14 cellular contexts compared by ENCODE assay signal in genomic region chr5:175800656-175801081, GRCh38.
DNase-seq lines count a peak whose midpoint lies in the region; ATAC-seq and TF ChIP-seq lines count a peak whose summit lies in the region.
"Had no signal": no experiment of that assay in that cellular context is flagged by ENCODE, and none has a peak within 500 bp of the region (broad histone marks: within the 10 kb centered on the region; RNA-seq: fewer than 3 reads in every experiment).

No MANE protein-coding gene starts in this region.

- peaks cover 35% of the 10 kb centered on the region for H3K27me3 Mint-ChIP-seq in progenitor cell of endocrine pancreas
- peaks cover 69% of the 10 kb centered on the region for H3K27me3 Mint-ChIP-seq in activated naive CD8-positive, alpha-beta T cell treated with anti-CD3 and anti-CD28 coated beads for 36 hours

- H3K27me3 ChIP-seq in A673 (replicated peaks; ENCODE audit: insufficient read depth, low read depth, low read length, poor library complexity), result peaks cover 28% of the 10 kb centered on the region
- 0 out of 2 replicates have a peak, but pooled peaks cover 8% of the 10 kb centered on the region for H3K27me3 ChIP-seq in PC-9 (ENCODE audit: insufficient read depth, low read depth)
- no peaks in the 10 kb centered on the region for H3K27me3 ChIP-seq in thyroid gland

- H3K36me3 ChIP-seq in A673 (ENCODE audit: insufficient read depth, low read length, poor library complexity, severe bottlenecking), result no peaks in the 10 kb centered on the region
- no peaks in the 10 kb centered on the region for H3K36me3 ChIP-seq in PC-9 (ENCODE audit: low read depth)
- H3K36me3 ChIP-seq in thyroid gland, result no peaks in the 10 kb centered on the region

- TF ChIP-seq CTCF in A673 (conservative IDR thresholded peaks at IDR 0.05; ENCODE audit: low read depth, low read length) (no peak), PC-9 (conservative IDR thresholded peaks at IDR 0.05) (no peak), choroid plexus epithelial cell (conservative IDR thresholded peaks at IDR 0.05; ENCODE audit: low read depth, low read length) (no peak), progenitor cell of endocrine pancreas (IDR thresholded peaks at IDR 0.05; ENCODE audit: unreplicated experiment) (no peak), thyroid gland (IDR thresholded peaks at IDR 0.05) (no peak)

- DNase-seq in A673 (ENCODE audit: low spot score) (peak; percentile 23), HCEC 1CT (peak; percentile 79), PC-9 (peak; percentile 23 to 82), choroid plexus epithelial cell (ENCODE audit: low read depth) (peak; percentile 46), progenitor cell of endocrine pancreas (ENCODE audit: low spot score, unreplicated experiment) (no peak), thyroid gland (no peak)
- no peak for DNase-seq in activated naive CD8-positive, alpha-beta T cell treated with anti-CD3 and anti-CD28 coated beads for 36 hours
- DNase-seq: activated CD4-positive, CD25-positive, alpha-beta regulatory T cell treated with anti-CD3 and anti-CD28 coated beads, Interleukin-2, amount 50 U/mL, for 72 hours; NCI-H526; psoas muscle; stimulated activated CD4-positive, alpha-beta T cell treated with anti-CD3 and anti-CD28 coated beads, Interleukin-2, amount 100 ng/mL, for 48 hours; stimulated activated naive CD4-positive, alpha-beta T cell had no signal

- H3F3A ChIP-seq in PC-9 (ENCODE audit: insufficient read depth, low read depth), result no peaks in the 10 kb centered on the region

- CTCF ChIA-PET in A673 (lab: Charles Lee), result no interaction called here
- CTCF ChIA-PET in PC-9 (lab: Charles Lee), result no interaction called here

- H3K4me1 ChIP-seq in A673 (ENCODE audit: insufficient read depth, low read length, poor library complexity, severe bottlenecking), result no peaks in the 10 kb centered on the region
- H3K4me1 ChIP-seq in PC-9 (replicated peaks; ENCODE audit: insufficient read depth), result peaks cover 8% of the 10 kb centered on the region
- H3K4me1 ChIP-seq in thyroid gland, result peaks cover 6 to 9% of the 10 kb centered on the region in 2 donors

- no peak for ATAC-seq in HG03457 (IDR thresholded peaks at IDR 0.05; ENCODE audit: unreplicated experiment)
- ATAC-seq: psoas muscle had no signal

- no peaks in the 10 kb centered on the region for H3K36me3 Mint-ChIP-seq in progenitor cell of endocrine pancreas (ENCODE audit: insufficient read depth)
- no peaks in the 10 kb centered on the region for H3K36me3 Mint-ChIP-seq in activated naive CD8-positive, alpha-beta T cell treated with anti-CD3 and anti-CD28 coated beads for 36 hours

- H3K79me2 ChIP-seq in PC-9 (ENCODE audit: low read depth), result no peaks in the 10 kb centered on the region

- no peaks in the 10 kb centered on the region for H4K20me1 ChIP-seq in PC-9 (ENCODE audit: insufficient read depth)

- H3K4me3 ChIP-seq in A673 (ENCODE audit: low read depth, low read length, poor library complexity, severe bottlenecking) (no peak overlapping the region), PC-9 (no peak overlapping the region), choroid plexus epithelial cell (ENCODE audit: low read depth, low read length) (no peak overlapping the region), thyroid gland (replicated peaks in 1 of 3) (no peak overlapping the region)
- H3K4me3 ChIP-seq: psoas muscle had no signal

- no peak overlapping the region for H3K27ac Mint-ChIP-seq in progenitor cell of endocrine pancreas
- no peak overlapping the region for H3K27ac Mint-ChIP-seq in activated naive CD8-positive, alpha-beta T cell treated with anti-CD3 and anti-CD28 coated beads for 36 hours
- H3K27ac Mint-ChIP-seq: activated T-helper 2 cell treated with anti-CD3 and anti-CD28 coated beads, Interferon-gamma antibody, Interleukin-2, Interleukin-4, amounts not matched to agents 10 μg/mL and 5 μg/mL and 100 μg/mL, durations not matched to agents 14 hours and 24 hours and 36 hours had no signal

- no peak overlapping the region for H2AFZ ChIP-seq in PC-9

- no peaks in the 10 kb centered on the region for H3K9me2 ChIP-seq in PC-9 (ENCODE audit: insufficient read depth)

- H3K4me1 Mint-ChIP-seq in progenitor cell of endocrine pancreas (ENCODE audit: low read depth), result peaks cover 6% of the 10 kb centered on the region
- H3K4me1 Mint-ChIP-seq in activated naive CD8-positive, alpha-beta T cell treated with anti-CD3 and anti-CD28 coated beads for 36 hours, result no peaks in the 10 kb centered on the region

- POLR2A ChIA-PET in A673 (lab: Charles Lee; ENCODE audit: low non-redundant PET), result no interaction called here
- POLR2A ChIA-PET in PC-9 (lab: Charles Lee; ENCODE audit: unreplicated experiment), result no interaction called here

- BruUV-seq in A673 (replicated peaks; lab: Mats Ljungman, UMichigan), result no TSS peak
- no TSS peak for BruUV-seq in PC-9 (replicated peaks; lab: Mats Ljungman, UMichigan)

- H3K4me2 ChIP-seq in PC-9, result no peak overlapping the region

- H3K9me3 ChIP-seq in A673 (ENCODE audit: low read depth, low read length, poor library complexity, severe bottlenecking), result no peaks in the 10 kb centered on the region
- H3K9me3 ChIP-seq in PC-9 (ENCODE audit: insufficient read depth, low read depth), result no peaks in the 10 kb centered on the region
- H3K9me3 ChIP-seq in thyroid gland, result no peaks in the 10 kb centered on the region
- H3K9me3 ChIP-seq: psoas muscle had no signal

- no peak overlapping the region for H3K4me3 Mint-ChIP-seq in progenitor cell of endocrine pancreas (ENCODE audit: low read depth)
- H3K4me3 Mint-ChIP-seq in activated naive CD8-positive, alpha-beta T cell treated with anti-CD3 and anti-CD28 coated beads for 36 hours, result no peak overlapping the region

- 48 to 53% methylated on average over 5 of the region's 5 CpGs for WGBS in thyroid gland, 2 donors

- no peak for TF ChIP-seq POLR2A in thyroid gland (IDR thresholded peaks at IDR 0.05)

- H3K9me3 Mint-ChIP-seq in progenitor cell of endocrine pancreas (ENCODE audit: low read depth), result no peaks in the 10 kb centered on the region
- H3K9me3 Mint-ChIP-seq in activated naive CD8-positive, alpha-beta T cell treated with anti-CD3 and anti-CD28 coated beads for 36 hours, result no peaks in the 10 kb centered on the region
- H3K9me3 Mint-ChIP-seq: activated T-helper 2 cell treated with anti-CD3 and anti-CD28 coated beads, Interferon-gamma antibody, Interleukin-2, Interleukin-4, amounts not matched to agents 10 μg/mL and 5 μg/mL and 100 μg/mL, durations not matched to agents 14 hours and 24 hours and 36 hours had no signal

- intact Hi-C loops in A673 (cut with micrococcal nuclease; ENCODE audit: unreplicated experiment), result no loop called here
- intact Hi-C loops in PC-9 (cut with micrococcal nuclease; ENCODE audit: unreplicated experiment), result no loop called here
- intact Hi-C loops in thyroid gland (cut with DNase I), result no loop called here

- H3K27ac ChIP-seq in A673 (ENCODE audit: low read depth, low read length, poor library complexity, severe bottlenecking) (no peak overlapping the region), PC-9 (no peak overlapping the region), thyroid gland (no peak overlapping the region)
- H3K27ac ChIP-seq: psoas muscle had no signal

Comparison
In these comparisons a context has a peak if more than half of its experiments do, and no peak if none do; other contexts are left out.
1. DNase-seq: peak in A673 (single experiment), HCEC 1CT (single experiment), PC-9 (2 of 2) and choroid plexus epithelial cell (single experiment); none in progenitor cell of endocrine pancreas (single experiment), thyroid gland (0 of 2) and activated naive CD8-positive, alpha-beta T cell treated with anti-CD3 and anti-CD28 coated beads for 36 hours (single experiment).